ENCODE assay signal across 19 cellular contexts in the genomic region with DNA sequence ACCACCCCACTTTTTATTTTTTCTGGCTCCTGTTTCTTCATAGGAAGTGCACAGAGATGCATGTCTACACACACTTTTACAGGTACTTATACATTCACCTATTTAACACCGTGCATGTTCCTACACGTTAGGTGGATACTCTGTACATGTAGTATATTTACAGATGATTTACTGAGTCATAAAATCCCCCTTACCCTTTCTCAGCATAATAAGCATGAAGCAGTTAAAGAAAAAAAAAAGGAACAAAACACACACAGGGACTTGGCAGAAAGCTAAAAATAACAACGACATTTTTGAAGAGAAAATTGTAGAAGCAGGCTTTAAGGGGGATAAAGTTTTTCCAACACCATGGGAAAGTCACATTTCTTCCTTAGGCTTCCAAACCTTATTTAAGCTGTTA.
"Had no signal": no experiment of that assay in that cellular context is flagged by ENCODE, and none has a peak within 500 bp of the region (broad histone marks: within the 10 kb centered on the region; RNA-seq: fewer than 3 reads in every experiment).

No MANE protein-coding gene starts in this region.

- H3K27ac Mint-ChIP-seq: activated naive CD8-positive, alpha-beta T cell treated with anti-CD3 and anti-CD28 coated beads for 36 hours; activated T-helper 1 cell treated with anti-CD3 and anti-CD28 coated beads, Interleukin-12 subunit alpha, Interleukin-12 subunit beta, Interleukin-2, Interleukin-4 antibody, amounts not matched to agents 30 ng/mL and 10 ng/mL and 1 ng/mL, durations not matched to agents 14 hours and 24 hours and 36 hours; natural killer cell had no signal

- H3K27ac ChIP-seq: gastroesophageal sphincter, skin epidermis, tibial nerve, vagina had no signal

- H3K4me1 Mint-ChIP-seq: activated naive CD8-positive, alpha-beta T cell treated with anti-CD3 and anti-CD28 coated beads for 36 hours; natural killer cell had no signal

- H3K36me3 ChIP-seq: gastroesophageal sphincter, tibial nerve, vagina had no signal

- H3K4me3 Mint-ChIP-seq: activated naive CD8-positive, alpha-beta T cell treated with anti-CD3 and anti-CD28 coated beads for 36 hours; activated T-helper 1 cell treated with anti-CD3 and anti-CD28 coated beads, Interleukin-12 subunit alpha, Interleukin-12 subunit beta, Interleukin-2, Interleukin-4 antibody, amounts not matched to agents 30 ng/mL and 10 ng/mL and 1 ng/mL, durations not matched to agents 14 hours and 24 hours and 36 hours; natural killer cell had no signal

- H3K4me3 ChIP-seq: gastroesophageal sphincter, mucosa of descending colon, skin epidermis, tibial nerve, vagina had no signal

- ATAC-seq: gastroesophageal sphincter, natural killer cell, right cardiac atrium had no signal

- H3K27me3 ChIP-seq: gastroesophageal sphincter, tibial nerve, vagina had no signal

- H3K9me3 ChIP-seq: gastroesophageal sphincter, mucosa of descending colon, tibial nerve, vagina had no signal

- DNase-seq: activated CD4-positive, alpha-beta T cell treated with anti-CD3 and anti-CD28 coated beads, Interleukin-2, amount 50 U/mL, for 1 hour; activated CD8-positive, alpha-beta memory T cell treated with anti-CD3 and anti-CD28 coated beads for 24 hours; activated naive CD8-positive, alpha-beta T cell treated with anti-CD3 and anti-CD28 coated beads for 36 hours; anterior cingulate cortex; caudate nucleus; effector CD8-positive, alpha-beta T cell; left colon; mucosa of descending colon; natural killer cell; nucleus accumbens; right cardiac atrium; stimulated activated CD4-positive, alpha-beta T cell treated with anti-CD3 and anti-CD28 coated beads, Interleukin-15, amount 100 ng/mL, for 24 hours; stimulated activated CD4-positive, alpha-beta T cell treated with anti-CD3 and anti-CD28 coated beads, Interleukin-4, amount 100 ng/mL, for 1 hour; stimulated activated naive CD4-positive, alpha-beta T cell had no signal

- H3K9me3 Mint-ChIP-seq: activated naive CD8-positive, alpha-beta T cell treated with anti-CD3 and anti-CD28 coated beads for 36 hours; activated T-helper 1 cell treated with anti-CD3 and anti-CD28 coated beads, Interleukin-12 subunit alpha, Interleukin-12 subunit beta, Interleukin-2, Interleukin-4 antibody, amounts not matched to agents 30 ng/mL and 10 ng/mL and 1 ng/mL, durations not matched to agents 14 hours and 24 hours and 36 hours had no signal

- H3K4me1 ChIP-seq: gastroesophageal sphincter, tibial nerve, vagina had no signal

- H3K36me3 Mint-ChIP-seq: activated naive CD8-positive, alpha-beta T cell treated with anti-CD3 and anti-CD28 coated beads for 36 hours; natural killer cell had no signal
